In genomic region chr1:29083318-29084195, GRCh38 we compare ENCODE assay signal across 2 cellular contexts.
TF ChIP-seq lines count a peak whose summit lies in the region.

No MANE protein-coding gene starts in this region.

TF ChIP-seq in HEK293T, 16 proteins besides CTCF, POLR2A, EP300 and RAD21 (continued from another document):
- TF ChIP-seq FOXK2 (IDR thresholded peaks at IDR 0.05), result no peak
- TF ChIP-seq PKNOX1 (IDR thresholded peaks at IDR 0.05), result peak; percentile 42; the same call in 1 of the 2 replicates
- no peak for TF ChIP-seq FOXM1 (IDR thresholded peaks at IDR 0.05; ENCODE audit: borderline replicate concordance)
TF ChIP-seq in HEK293T: peak in this region for 1.

TF ChIP-seq in K562, 482 proteins besides CTCF, POLR2A, EP300 and RAD21:
- TF ChIP-seq CBFA2T3 (IDR thresholded peaks at IDR 0.05), result peak; percentile 24; the same call in 1 of the 2 replicates
- peak; percentile 53 for TF ChIP-seq TCF3 (CRISPR knock-in tag; IDR thresholded peaks at IDR 0.05)
- TF ChIP-seq TEAD4 (IDR thresholded peaks at IDR 0.05; ENCODE audit: low read length), result no peak
- TF ChIP-seq TEAD4 (CRISPR knock-in tag; IDR thresholded peaks at IDR 0.05; ENCODE audit: borderline replicate concordance), result no peak
